Comparison of ENCODE assay signal across 17 cellular contexts in the genomic region with DNA sequence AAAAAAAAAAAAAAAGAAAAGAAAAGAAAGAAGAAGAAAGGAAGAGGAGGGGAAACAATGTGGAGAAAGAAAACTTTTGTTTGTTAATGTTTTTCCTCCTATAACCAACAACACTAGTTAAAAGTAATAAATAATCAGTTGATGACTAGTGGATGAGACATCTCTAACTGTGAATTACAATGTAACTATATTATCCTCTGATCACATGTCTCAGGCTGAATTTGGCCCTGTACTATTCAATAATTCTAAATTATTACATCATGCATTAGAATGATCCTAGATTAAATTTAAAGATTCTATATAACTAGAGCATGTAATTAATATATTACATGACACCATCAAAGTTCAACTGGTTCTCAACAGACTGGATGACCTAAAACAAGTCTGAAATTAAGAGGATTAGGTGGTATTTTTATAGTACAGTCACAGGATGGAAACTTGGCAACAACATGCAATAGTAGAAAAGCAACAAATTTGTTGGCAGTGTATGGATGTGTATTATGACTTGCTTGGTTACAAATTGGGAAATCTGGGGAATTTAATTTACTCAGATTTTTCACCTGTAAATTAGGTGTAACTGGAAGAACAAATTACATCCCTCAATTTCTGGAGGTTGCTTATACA.
"Had no signal": no experiment of that assay in that cellular context is flagged by ENCODE, and none has a peak within 500 bp of the region (broad histone marks: within the 10 kb centered on the region; RNA-seq: fewer than 3 reads in every experiment).

No MANE protein-coding gene starts in this region.

- H3K9me3 Mint-ChIP-seq: activated CD4-positive, alpha-beta memory T cell treated with anti-CD3 and anti-CD28 coated beads, Interleukin-2, amount 10 ng/mL, durations not matched to agents 7 days and 5 days; activated T-cell treated with anti-CD3 and anti-CD28 coated beads, Interleukin-2, amount 50 U/mL, for 24 hours; effector memory CD8-positive, alpha-beta T cell; natural killer cell had no signal

- H3K27me3 Mint-ChIP-seq: activated CD4-positive, alpha-beta memory T cell treated with anti-CD3 and anti-CD28 coated beads, Interleukin-2, amount 10 ng/mL, durations not matched to agents 7 days and 5 days; activated T-cell treated with anti-CD3 and anti-CD28 coated beads, Interleukin-2, amount 50 U/mL, for 24 hours had no signal

- H3K4me3 Mint-ChIP-seq: activated CD4-positive, alpha-beta memory T cell treated with anti-CD3 and anti-CD28 coated beads, Interleukin-2, amount 10 ng/mL, durations not matched to agents 7 days and 5 days; activated T-cell treated with anti-CD3 and anti-CD28 coated beads, Interleukin-2, amount 50 U/mL, for 24 hours; effector memory CD8-positive, alpha-beta T cell; immature natural killer cell; natural killer cell had no signal

- H3K27ac Mint-ChIP-seq: activated CD4-positive, alpha-beta memory T cell treated with anti-CD3 and anti-CD28 coated beads, Interleukin-2, amount 10 ng/mL, durations not matched to agents 7 days and 5 days; activated T-cell treated with anti-CD3 and anti-CD28 coated beads, Interleukin-2, amount 50 U/mL, for 24 hours; effector memory CD8-positive, alpha-beta T cell; immature natural killer cell; natural killer cell had no signal

- DNase-seq: activated CD4-positive, alpha-beta memory T cell treated with anti-CD3 and anti-CD28 coated beads, Interleukin-2, amount 10 ng/mL, durations not matched to agents 7 days and 5 days; activated CD4-positive, alpha-beta T cell treated with anti-CD3 and anti-CD28 coated beads for 4 hours; activated naive CD4-positive, alpha-beta T cell treated with anti-CD3 and anti-CD28 coated beads, Interleukin-2, amount 50 U/mL, for 16 hours; activated T-cell treated with anti-CD3 and anti-CD28 coated beads, Interleukin-2, amount 50 U/mL, for 24 hours; body of pancreas; dermis blood vessel endothelial cell; effector memory CD8-positive, alpha-beta T cell; erythroblast; heart left ventricle; immature natural killer cell; mucosa of descending colon; natural killer cell; retina; stimulated activated CD4-positive, alpha-beta T cell treated with anti-CD3 and anti-CD28 coated beads, Interleukin-4, amount 100 ng/mL, for 24 hours; stimulated activated naive CD4-positive, alpha-beta T cell; substantia nigra; T-helper 2 cell had no signal

- H3K36me3 Mint-ChIP-seq: natural killer cell had no signal

- ATAC-seq: body of pancreas; effector memory CD8-positive, alpha-beta T cell; heart left ventricle; mucosa of descending colon; natural killer cell had no signal

- H3K4me1 Mint-ChIP-seq: activated CD4-positive, alpha-beta memory T cell treated with anti-CD3 and anti-CD28 coated beads, Interleukin-2, amount 10 ng/mL, durations not matched to agents 7 days and 5 days; immature natural killer cell; natural killer cell had no signal
